1 cellular context compared by ENCODE assay signal in genomic region chr10:5515948-5516761, GRCh38.
TF ChIP-seq lines count a peak whose summit lies in the region.

No MANE protein-coding gene starts in this region.

TF ChIP-seq in HepG2, 621 proteins besides CTCF, POLR2A, EP300 and RAD21 (continued from another document):
- TF ChIP-seq ZNF329 (CRISPR knock-in tag; IDR thresholded peaks at IDR 0.05; ENCODE audit: low read depth) (no peak), ZNF10 (CRISPR knock-in tag; IDR thresholded peaks at IDR 0.05; ENCODE audit: borderline replicate concordance, low read depth) (no peak), FOXA3 (CRISPR knock-in tag; IDR thresholded peaks at IDR 0.05) (peak; percentile 93), ZNF530 (CRISPR knock-in tag; IDR thresholded peaks at IDR 0.05; ENCODE audit: low read depth) (no peak), AKNA (CRISPR knock-in tag; IDR thresholded peaks at IDR 0.05; ENCODE audit: borderline replicate concordance) (no peak), JARID2 (CRISPR knock-in tag; IDR thresholded peaks at IDR 0.05; ENCODE audit: insufficient replicate concordance) (no peak), SIN3A (IDR thresholded peaks at IDR 0.05; ENCODE audit: borderline replicate concordance, low read depth, low read length) (no peak), DNMT3B (CRISPR knock-in tag; conservative IDR thresholded peaks at IDR 0.05) (no peak)
